ENCODE assay signal across 15 cellular contexts in genomic region chr4:165600959-165601674, GRCh38.
A peak's percentile ranks its signal among the peaks of the same experiment; 100 is the strongest.
DNase-seq lines count a peak whose midpoint lies in the region; ATAC-seq and TF ChIP-seq lines count a peak whose summit lies in the region.
"Had no signal": no experiment of that assay in that cellular context is flagged by ENCODE, and none has a peak within 500 bp of the region (broad histone marks: within the 10 kb centered on the region; RNA-seq: fewer than 3 reads in every experiment).

No MANE protein-coding gene starts in this region.

- no peak overlapping the region for H3K4me3 Mint-ChIP-seq in endodermal cell
- no peak overlapping the region for H3K4me3 Mint-ChIP-seq in glutamatergic neuron (ENCODE audit: unreplicated experiment)

- peak overlapping the region; percentile 54 for H3K27ac ChIP-seq in endodermal cell (ENCODE audit: low read depth, low read length)
- H3K27ac ChIP-seq: C4-2B, PC-9 had no signal

- H3K27ac Mint-ChIP-seq in endodermal cell (no peak overlapping the region), glutamatergic neuron (ENCODE audit: unreplicated experiment) (no peak overlapping the region)

- ATAC-seq in GM19452 (IDR thresholded peaks at IDR 0.05; ENCODE audit: unreplicated experiment), result no peak

- TF ChIP-seq CTCF in endodermal cell (conservative IDR thresholded peaks at IDR 0.05), result no peak
- no peak for TF ChIP-seq CTCF in glutamatergic neuron (IDR thresholded peaks at IDR 0.05; ENCODE audit: partially characterized antibody, unreplicated experiment)

- H3K9me3 ChIP-seq in endodermal cell (ENCODE audit: control insufficient read depth, low read length), result no peaks in the 10 kb centered on the region

- no peak overlapping the region for H3K9ac ChIP-seq in endodermal cell (ENCODE audit: extremely low read depth, low read length, poor library complexity, severe bottlenecking)

- H3K4me1 Mint-ChIP-seq in endodermal cell, result no peaks in the 10 kb centered on the region
- no peaks in the 10 kb centered on the region for H3K4me1 Mint-ChIP-seq in glutamatergic neuron (ENCODE audit: low read depth, unreplicated experiment)

- no peaks in the 10 kb centered on the region for H3K4me1 ChIP-seq in endodermal cell (ENCODE audit: control insufficient read depth, insufficient read depth, low read length)

- H3K36me3 Mint-ChIP-seq in endodermal cell (ENCODE audit: low read depth) (no peaks in the 10 kb centered on the region), glutamatergic neuron (ENCODE audit: unreplicated experiment) (no peaks in the 10 kb centered on the region)

- DNase-seq in NCI-H510A treated with DMSO at 0.1 percent for 48 hours (lab: John Stamatoyannopoulos, UW) (peak; percentile 5), NCI-H510A (lab: John Stamatoyannopoulos, UW) (no peak), RKO (ENCODE audit: low spot score) (peak; percentile 20), endodermal cell (no peak), retina (peak; percentile 14), activated T-cell treated with anti-CD3 and anti-CD28 coated beads for 4 hours (no peak), glutamatergic neuron (no peak)
- DNase-seq: COR-L47, DMS153, NCI-H1048, NCI-H748 treated with DMSO at 0.1 percent for 48 hours, PC-9, Right ventricle myocardium superior had no signal

- H3K4me3 ChIP-seq in endodermal cell (ENCODE audit: low read length), result no peak overlapping the region
- H3K4me3 ChIP-seq: PC-9 had no signal

- peaks cover 2% of the 10 kb centered on the region for H3K27me3 Mint-ChIP-seq in endodermal cell (ENCODE audit: insufficient read depth)
- H3K27me3 Mint-ChIP-seq in glutamatergic neuron (ENCODE audit: unreplicated experiment), result no peaks in the 10 kb centered on the region

- no peaks in the 10 kb centered on the region for H3K36me3 ChIP-seq in endodermal cell (ENCODE audit: control insufficient read depth, insufficient read depth, low read length)

- H3K27me3 ChIP-seq in endodermal cell (ENCODE audit: control insufficient read depth, insufficient read depth, low read length, poor library complexity, severe bottlenecking), result no peaks in the 10 kb centered on the region

- WGBS in endodermal cell (ENCODE audit: insufficient coverage in 1 of 2, insufficient read length in 1 of 2), 2 experiments, result 76 to 89% methylated on average over 4 of the region's 4 CpGs

- H3K9me3 Mint-ChIP-seq in endodermal cell (no peaks in the 10 kb centered on the region), glutamatergic neuron (ENCODE audit: unreplicated experiment) (no peaks in the 10 kb centered on the region)

Comparison
In these comparisons a context has a peak if more than half of its experiments do, and no peak if none do; other contexts are left out.
1. DNase-seq: peak in NCI-H510A treated with DMSO at 0.1 percent for 48 hours (single experiment), RKO (single experiment) and retina (single experiment); none in NCI-H510A (single experiment), endodermal cell (single experiment), activated T-cell treated with anti-CD3 and anti-CD28 coated beads for 4 hours (single experiment) and glutamatergic neuron (single experiment).